ENCODE assay signal across 15 cellular contexts in genomic region chr7:72334066-72334465, GRCh38.
DNase-seq lines count a peak whose midpoint lies in the region; ATAC-seq and TF ChIP-seq lines count a peak whose summit lies in the region.
"Had no signal": no experiment of that assay in that cellular context is flagged by ENCODE, and none has a peak within 500 bp of the region (broad histone marks: within the 10 kb centered on the region; RNA-seq: fewer than 3 reads in every experiment).

No MANE protein-coding gene starts in this region.

- H3K27ac Mint-ChIP-seq in CD14-positive monocyte = no peak overlapping the region
- no peak overlapping the region for H3K27ac Mint-ChIP-seq in activated CD4-positive, alpha-beta T cell treated with anti-CD3 and anti-CD28 coated beads, Interleukin-2, amount 10 ng/mL, durations not matched to agents 7 days and 5 days
- H3K27ac Mint-ChIP-seq: B cell had no signal

- no peak overlapping the region for H3K4me2 ChIP-seq in PC-9

- no peak overlapping the region for H3K27ac ChIP-seq in PC-9
- H3K27ac ChIP-seq: psoas muscle, SJSA1, thoracic aorta had no signal

- intact Hi-C loops in CD14-positive monocyte (cut with micrococcal nuclease) (no loop called here), PC-9 (cut with micrococcal nuclease; ENCODE audit: unreplicated experiment) (no loop called here), lower leg skin (cut with DNase I; ENCODE audit: low total_unique reads) (no loop called here)

- no peaks in the 10 kb centered on the region for H3K9me2 ChIP-seq in PC-9 (ENCODE audit: insufficient read depth)

- H3K4me1 ChIP-seq in PC-9 (replicated peaks; ENCODE audit: insufficient read depth) = no peaks in the 10 kb centered on the region
- H3K4me1 ChIP-seq: psoas muscle, SJSA1 had no signal

- CTCF ChIA-PET in PC-9 (lab: Charles Lee) = interaction anchor here (0.6 kb wide), 1 partner anchor 484 kb away, joined by 3 read pairs; no protein-coding TSS in a partner anchor
- CTCF ChIA-PET in activated CD4-positive, alpha-beta T cell treated with anti-CD3 and anti-CD28 coated beads, Interleukin-2, amount 10 ng/mL, durations not matched to agents 7 days and 5 days (lab: Charles Lee) = interaction anchor here (0.6 kb wide), 1 partner anchor 41 kb away, joined by 3 read pairs; no protein-coding TSS in a partner anchor

- POLR2A ChIA-PET in PC-9 (lab: Charles Lee; ENCODE audit: unreplicated experiment) = no interaction called here
- POLR2A ChIA-PET in activated CD4-positive, alpha-beta T cell treated with anti-CD3 and anti-CD28 coated beads, Interleukin-2, amount 10 ng/mL, durations not matched to agents 7 days and 5 days (lab: Charles Lee) = interaction anchor here (0.6 kb wide), 1 partner anchor 87 kb away, joined by 3 read pairs; no protein-coding TSS in a partner anchor

- H3K79me2 ChIP-seq in PC-9 (ENCODE audit: low read depth) = no peaks in the 10 kb centered on the region

- H3K36me3 Mint-ChIP-seq in CD14-positive monocyte = no peaks in the 10 kb centered on the region
- H3K36me3 Mint-ChIP-seq in activated CD4-positive, alpha-beta T cell treated with anti-CD3 and anti-CD28 coated beads, Interleukin-2, amount 10 ng/mL, durations not matched to agents 7 days and 5 days (ENCODE audit: low read depth) = no peaks in the 10 kb centered on the region

- no peaks in the 10 kb centered on the region for H3K36me3 ChIP-seq in PC-9 (ENCODE audit: low read depth)
- H3K36me3 ChIP-seq: SJSA1, thoracic aorta had no signal

- H3K27me3 Mint-ChIP-seq in CD14-positive monocyte (ENCODE audit: low read depth in 3 of 3) = peaks cover 41 to 50% (median 44%) of the 10 kb centered on the region in 3 donors
- H3K27me3 Mint-ChIP-seq in activated CD4-positive, alpha-beta T cell treated with anti-CD3 and anti-CD28 coated beads, Interleukin-2, amount 10 ng/mL, durations not matched to agents 7 days and 5 days = peaks cover 21% of the 10 kb centered on the region

- no peak for TF ChIP-seq POLR2A in lower leg skin (IDR thresholded peaks at IDR 0.05)

- no TSS peak for BruUV-seq in PC-9 (replicated peaks; lab: Mats Ljungman, UMichigan)

- no peak for ATAC-seq in GM19463 (IDR thresholded peaks at IDR 0.05; ENCODE audit: unreplicated experiment)
- ATAC-seq: psoas muscle had no signal

- H3K4me3 ChIP-seq in PC-9 (no peak overlapping the region), lower leg skin (ENCODE audit: low read depth, poor library complexity, severe bottlenecking) (no peak overlapping the region)
- H3K4me3 ChIP-seq: psoas muscle, SJSA1, thoracic aorta had no signal

- 56 to 57% methylated on average over 6 of the region's 6 CpGs for WGBS in lower leg skin, 2 donors

- H3K4me1 Mint-ChIP-seq in CD14-positive monocyte = peaks cover 4% of the 10 kb centered on the region
- H3K4me1 Mint-ChIP-seq in activated CD4-positive, alpha-beta T cell treated with anti-CD3 and anti-CD28 coated beads, Interleukin-2, amount 10 ng/mL, durations not matched to agents 7 days and 5 days = no peaks in the 10 kb centered on the region
- H3K4me1 Mint-ChIP-seq: B cell had no signal

- in situ Hi-C loops in GM13977 (cut with MboI; ENCODE audit: low pct_unique_long_range_greater_than_20kb, low sequenced_read_pairs, unreplicated experiment) = no loop called here

- H3K9me3 Mint-ChIP-seq in CD14-positive monocyte = peaks cover 0 to 9% (median 2%) of the 10 kb centered on the region in 7 donors
- H3K9me3 Mint-ChIP-seq in activated CD4-positive, alpha-beta T cell treated with anti-CD3 and anti-CD28 coated beads, Interleukin-2, amount 10 ng/mL, durations not matched to agents 7 days and 5 days = peaks cover 2% of the 10 kb centered on the region

- H2AFZ ChIP-seq in PC-9 = no peak overlapping the region

- no peaks in the 10 kb centered on the region for H3F3A ChIP-seq in PC-9 (ENCODE audit: insufficient read depth, low read depth)

- no peaks in the 10 kb centered on the region; the same call in 1 of the 2 replicates for H3K9me3 ChIP-seq in PC-9 (ENCODE audit: insufficient read depth, low read depth)
- H3K9me3 ChIP-seq: psoas muscle, SJSA1, thoracic aorta had no signal

- 0 out of 2 replicates have a peak, but pooled peaks cover 4% of the 10 kb centered on the region for H3K27me3 ChIP-seq in PC-9 (ENCODE audit: insufficient read depth, low read depth)

- no peak overlapping the region for H3K4me3 Mint-ChIP-seq in CD14-positive monocyte
- H3K4me3 Mint-ChIP-seq in activated CD4-positive, alpha-beta T cell treated with anti-CD3 and anti-CD28 coated beads, Interleukin-2, amount 10 ng/mL, durations not matched to agents 7 days and 5 days = no peak overlapping the region
- H3K4me3 Mint-ChIP-seq: B cell had no signal

- DNase-seq in CD14-positive monocyte (ENCODE audit: low spot score) = no peak
- DNase-seq in GM13977 (ENCODE audit: low spot score) = peak; percentile 36
- no peak for DNase-seq in PC-9
- DNase-seq in iPS-NIHi11 (ENCODE audit: low spot score) = peak; percentile 57
- no peak for DNase-seq in lower leg skin (ENCODE audit: low spot score in 2 of 2)
- no peak for DNase-seq in activated CD4-positive, alpha-beta T cell treated with anti-CD3 and anti-CD28 coated beads, Interleukin-2, amount 10 ng/mL, durations not matched to agents 7 days and 5 days
- no peak for DNase-seq in AG08396 (ENCODE audit: low spot score)
- DNase-seq: activated naive CD4-positive, alpha-beta T cell treated with Interleukin-2 at 50 U/mL for 16 hours; EL; islet precursor cell; psoas muscle had no signal

- H4K20me1 ChIP-seq in PC-9 (ENCODE audit: insufficient read depth) = no peaks in the 10 kb centered on the region

- peak; percentile 41 for TF ChIP-seq CTCF in CD14-positive monocyte (IDR thresholded peaks at IDR 0.05)
- no peak for TF ChIP-seq CTCF in GM13977 (IDR thresholded peaks at IDR 0.05; ENCODE audit: extremely low read depth, insufficient read depth, missing control alignments)
- 0 out of 2 replicates have a peak, but pooled peaks have one; percentile 29 for TF ChIP-seq CTCF in PC-9 (conservative IDR thresholded peaks at IDR 0.05)
- no peak for TF ChIP-seq CTCF in lower leg skin (IDR thresholded peaks at IDR 0.05)

Comparison
In these comparisons a context has a peak if more than half of its experiments do, and no peak if none do; other contexts are left out.
1. DNase-seq: peak in GM13977 (single experiment) and iPS-NIHi11 (single experiment); none in CD14-positive monocyte (single experiment), PC-9 (0 of 2), lower leg skin (0 of 2), activated CD4-positive, alpha-beta T cell treated with anti-CD3 and anti-CD28 coated beads, Interleukin-2, amount 10 ng/mL, durations not matched to agents 7 days and 5 days (single experiment) and AG08396 (single experiment).
2. CTCF ChIP-seq: peak in CD14-positive monocyte (single experiment) and PC-9 (single experiment); none in GM13977 (single experiment) and lower leg skin (0 of 3).